ENCODE assay signal across 9 cellular contexts in the genomic region with DNA sequence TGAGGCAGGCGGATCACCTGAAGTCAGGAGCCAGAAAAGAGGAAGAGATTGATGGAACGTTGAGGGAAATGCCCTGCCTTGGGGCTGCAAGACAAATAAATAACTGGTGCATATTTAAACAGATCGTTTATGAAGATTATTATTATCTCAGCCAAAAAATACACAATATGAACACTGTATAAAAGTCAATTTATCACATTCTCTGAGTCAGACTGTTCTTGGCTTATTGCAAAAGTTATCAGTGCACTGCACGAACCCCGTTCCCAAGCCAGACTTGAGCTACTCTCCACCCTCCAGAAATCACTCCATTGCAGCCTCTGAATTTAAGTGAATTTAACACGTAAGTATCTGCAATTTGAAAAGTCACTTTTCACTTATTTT. TPM values are rescaled to one million over a fixed set of nuclear protein-coding genes. Genes with fewer than 3 reads are reported as not detected.
DNase-seq lines count a peak whose midpoint lies in the region; ATAC-seq and TF ChIP-seq lines count a peak whose summit lies in the region.
"Had no signal": no experiment of that assay in that cellular context is flagged by ENCODE, and none has a peak within 500 bp of the region (broad histone marks: within the 10 kb centered on the region; RNA-seq: fewer than 3 reads in every experiment).

No MANE protein-coding gene starts in this region.

- H3K36me3 ChIP-seq in ACC112 (ENCODE audit: insufficient read depth, low read length) (no peaks in the 10 kb centered on the region; the same call in 1 of the 2 replicates), HUES64 (ENCODE audit: insufficient read depth, low read length) (no peaks in the 10 kb centered on the region)

- H3K79me2 ChIP-seq in ACC112 (ENCODE audit: control insufficient read depth, insufficient read depth, low read length, unreplicated experiment) = peaks cover 53% of the 10 kb centered on the region

- peak overlapping the region; percentile 79 for H3K27ac Mint-ChIP-seq in MCF 10A (ENCODE audit: low read depth, unreplicated experiment)
- no peak overlapping the region for H3K27ac Mint-ChIP-seq in activated CD8-positive, alpha-beta memory T cell treated with anti-CD3 and anti-CD28 coated beads, Interleukin-2, amount 10 ng/mL, durations not matched to agents 7 days and 5 days

- H3K27ac ChIP-seq in ACC112 (ENCODE audit: low read depth, low read length) (peak overlapping the region; percentile 100), HUES64 (ENCODE audit: low read depth, low read length) (no peak overlapping the region)

- peaks cover 41% of the 10 kb centered on the region for H3K4me1 Mint-ChIP-seq in MCF 10A (ENCODE audit: insufficient read depth, unreplicated experiment)
- H3K4me1 Mint-ChIP-seq in activated CD8-positive, alpha-beta memory T cell treated with anti-CD3 and anti-CD28 coated beads, Interleukin-2, amount 10 ng/mL, durations not matched to agents 7 days and 5 days = peaks cover 41% of the 10 kb centered on the region

- no peaks in the 10 kb centered on the region for H3K9me3 ChIP-seq in HUES64 (ENCODE audit: insufficient read depth, low read depth, low read length)

- POLR2A ChIA-PET in MCF 10A (lab: Yijun Ruan, JAX) = interaction anchor here (0.6 to 23.3 kb wide), 16 partner anchors 11 to 325 kb away, joined by 3 to 547 read pairs (median 10); partner anchors contain the start of genes COX15, CUTC and ERLIN1

- ATAC-seq in HG02759 (IDR thresholded peaks at IDR 0.05; ENCODE audit: unreplicated experiment) = no peak
- ATAC-seq in activated CD8-positive, alpha-beta memory T cell treated with anti-CD3 and anti-CD28 coated beads, Interleukin-2, amount 10 ng/mL, durations not matched to agents 7 days and 5 days = no peak

- no peak for TF ChIP-seq CTCF in MCF 10A (IDR thresholded peaks at IDR 0.05; ENCODE audit: unreplicated experiment)

- CTCF ChIA-PET in MCF 10A (lab: Yijun Ruan, JAX) = interaction anchor here (0.6 to 7.9 kb wide), 13 partner anchors 11 to 178 kb away, joined by 3 to 92 read pairs (median 5); partner anchors contain the start of gene ERLIN1
- CTCF ChIA-PET in activated CD8-positive, alpha-beta memory T cell treated with anti-CD3 and anti-CD28 coated beads, Interleukin-2, amount 10 ng/mL, durations not matched to agents 7 days and 5 days (lab: Charles Lee) = interaction anchor here (1.6 to 4.4 kb wide), 5 partner anchors 12 to 255 kb away, joined by 3 to 72 read pairs (median 28); no protein-coding TSS in a partner anchor

- no peaks in the 10 kb centered on the region for H3K9me3 Mint-ChIP-seq in MCF 10A (ENCODE audit: unreplicated experiment)
- H3K9me3 Mint-ChIP-seq in activated CD8-positive, alpha-beta memory T cell treated with anti-CD3 and anti-CD28 coated beads, Interleukin-2, amount 10 ng/mL, durations not matched to agents 7 days and 5 days (ENCODE audit: low read depth) = no peaks in the 10 kb centered on the region

- H3K27me3 ChIP-seq in ACC112 (ENCODE audit: insufficient read depth, low read length) = no peaks in the 10 kb centered on the region
- H3K27me3 ChIP-seq in HUES64 (ENCODE audit: insufficient read depth, low read length) = peaks cover 12% of the 10 kb centered on the region

- no TSS peak for BruUV-seq in MCF 10A (replicated peaks; lab: Mats Ljungman, UMichigan)

- peak; percentile 56 for DNase-seq in MCF 10A (ENCODE audit: unreplicated experiment)
- peak; percentile 18 to 51 for DNase-seq in lung microvascular endothelial cell (ENCODE audit: low read depth in 2 of 2)
- no peak for DNase-seq in activated CD8-positive, alpha-beta memory T cell treated with anti-CD3 and anti-CD28 coated beads, Interleukin-2, amount 10 ng/mL, durations not matched to agents 7 days and 5 days
- DNase-seq in H4 (ENCODE audit: low spot score) = no peak
- DNase-seq in NCI-H128 (lab: John Stamatoyannopoulos, UW; ENCODE audit: unreplicated experiment) = no peak
- DNase-seq: NCI-H1694 treated with DMSO at 0.1 percent for 48 hours had no signal

- peak overlapping the region; percentile 94 for H3K4me3 Mint-ChIP-seq in MCF 10A (ENCODE audit: unreplicated experiment)
- no peak overlapping the region for H3K4me3 Mint-ChIP-seq in activated CD8-positive, alpha-beta memory T cell treated with anti-CD3 and anti-CD28 coated beads, Interleukin-2, amount 10 ng/mL, durations not matched to agents 7 days and 5 days

- H2AFZ ChIP-seq in ACC112 (ENCODE audit: low read length, unreplicated experiment) = no peak overlapping the region

- intact Hi-C loops in MCF 10A (cut with micrococcal nuclease) = loop anchor here (5.0 to 10.0 kb wide), 3 partner anchors 41 to 177 kb away; partner anchors contain the start of gene ERLIN1

- H3K4me3 ChIP-seq in ACC112 (ENCODE audit: low read depth, low read length) (peak overlapping the region; percentile 96), HUES64 (ENCODE audit: low read length) (peak overlapping the region; percentile 77)

- 57% methylated on average over 5 of the region's 6 CpGs for WGBS in HUES64

- no peaks in the 10 kb centered on the region for H3K27me3 Mint-ChIP-seq in MCF 10A (ENCODE audit: insufficient read depth, unreplicated experiment)
- peaks cover 28% of the 10 kb centered on the region for H3K27me3 Mint-ChIP-seq in activated CD8-positive, alpha-beta memory T cell treated with anti-CD3 and anti-CD28 coated beads, Interleukin-2, amount 10 ng/mL, durations not matched to agents 7 days and 5 days

- no peaks in the 10 kb centered on the region for H3K36me3 Mint-ChIP-seq in MCF 10A (ENCODE audit: insufficient read depth, unreplicated experiment)
- H3K36me3 Mint-ChIP-seq in activated CD8-positive, alpha-beta memory T cell treated with anti-CD3 and anti-CD28 coated beads, Interleukin-2, amount 10 ng/mL, durations not matched to agents 7 days and 5 days = no peaks in the 10 kb centered on the region

- H3K4me1 ChIP-seq in ACC112 (ENCODE audit: control insufficient read depth, insufficient read depth, low read length, unreplicated experiment) (peaks cover 35% of the 10 kb centered on the region), HUES64 (ENCODE audit: insufficient read depth, low read length) (peaks cover 12% of the 10 kb centered on the region)

- H3K9ac ChIP-seq in HUES64 (ENCODE audit: low read depth, low read length) = no peak overlapping the region

RNA-seq across cellular contexts. Expression of gene DNMBP, which starts 1.6 kb away (rescaled TPM):
- 13.0 TPM for polyA plus RNA-seq in HUES64 (2013, experiment 1 of 2)
- polyA plus RNA-seq in HUES64 (2013, experiment 2 of 2) = 14.2 TPM
- total RNA-seq in MCF 10A (2022) = 11.3 and 14.3 TPM in 2 replicates
- total RNA-seq in lung microvascular endothelial cell = 20.5 and 31.7 TPM in 2 replicates
- total RNA-seq in activated CD8-positive, alpha-beta memory T cell treated with anti-CD3 and anti-CD28 coated beads, Interleukin-2, amount 10 ng/mL, durations not matched to agents 7 days and 5 days = 1 to 10 TPM; 3.4 to 5.1 TPM
- 7.0 and 7.3 TPM in 2 replicates for total RNA-seq in H4 (2014; rRNA removed; shearing (Covaris generic))

Comparison
In these comparisons a context has a peak if more than half of its experiments do, and no peak if none do; other contexts are left out.
1. DNase-seq: peak in MCF 10A (single experiment) and lung microvascular endothelial cell (2 of 2); none in activated CD8-positive, alpha-beta memory T cell treated with anti-CD3 and anti-CD28 coated beads, Interleukin-2, amount 10 ng/mL, durations not matched to agents 7 days and 5 days (single experiment), H4 (single experiment) and NCI-H128 (single experiment).